14 cellular contexts compared by ENCODE assay signal in the genomic region with DNA sequence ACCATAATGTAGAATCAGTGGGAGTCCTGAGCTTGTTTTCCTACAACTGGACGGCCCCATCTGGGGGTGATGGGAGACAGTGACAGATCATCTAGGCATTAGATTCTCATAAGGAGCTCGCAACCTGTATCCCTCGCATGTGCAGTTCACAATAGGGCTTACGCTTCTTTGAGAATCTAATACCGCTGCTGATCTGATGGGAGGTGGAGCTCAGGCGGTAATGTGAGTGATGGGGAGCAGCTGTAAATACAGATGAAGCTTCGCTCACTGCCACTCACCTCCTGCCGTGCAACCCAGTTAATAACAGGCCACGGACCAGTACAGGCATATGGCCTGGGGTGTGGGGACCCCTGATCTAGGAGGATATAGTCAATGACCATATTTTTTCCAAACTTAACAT. TPM values are rescaled to one million over a fixed set of nuclear protein-coding genes. Genes with fewer than 3 reads are reported as not detected.
A peak's percentile ranks its signal among the peaks of the same experiment; 100 is the strongest.
DNase-seq lines count a peak whose midpoint lies in the region; TF ChIP-seq lines count a peak whose summit lies in the region.
"Had no signal": no experiment of that assay in that cellular context is flagged by ENCODE, and none has a peak within 500 bp of the region (broad histone marks: within the 10 kb centered on the region; RNA-seq: fewer than 3 reads in every experiment).

No MANE protein-coding gene starts in this region.

- H3K9me3 ChIP-seq in HEK293 (ENCODE audit: control insufficient read depth, insufficient read depth, low read depth, low read length) (no peaks in the 10 kb centered on the region), WERI-Rb-1 (ENCODE audit: severe bottlenecking) (no peaks in the 10 kb centered on the region), thyroid gland (no peaks in the 10 kb centered on the region), esophagus muscularis mucosa (no peaks in the 10 kb centered on the region)
- H3K9me3 ChIP-seq: BLaER1 treated with 17β-estradiol and CSF1 and Interleukin-3, amounts not matched to agents 10 nM and 100 nM; HAP-1 had no signal

- POLR2A ChIA-PET in HEK293 (lab: Yijun Ruan, JAX): no interaction called here

- DNase-seq in NCI-H69 (lab: John Stamatoyannopoulos, UW): peak; percentile 63
- DNase-seq in WERI-Rb-1: peak; percentile 70
- DNase-seq in thyroid gland: no peak
- no peak for DNase-seq in esophagus muscularis mucosa (ENCODE audit: extremely low spot score)
- no peak for DNase-seq in amygdala (lab: John Stamatoyannopoulos, UW)
- no peak for DNase-seq in glutamatergic neuron
- DNase-seq: CD8-positive, alpha-beta T cell; DMS79; GDM1; GM23248 had no signal

- CTCF ChIA-PET in HEK293 (lab: Yijun Ruan, JAX): interaction anchor here (0.5 kb wide), 1 partner anchor 22 kb away, joined by 3 read pairs; no protein-coding TSS in a partner anchor

- H3K27me3 ChIP-seq in WERI-Rb-1 (ENCODE audit: insufficient read depth, low read depth, severe bottlenecking) (no peaks in the 10 kb centered on the region), thyroid gland (no peaks in the 10 kb centered on the region), esophagus muscularis mucosa (no peaks in the 10 kb centered on the region)
- H3K27me3 ChIP-seq: BLaER1 treated with 17β-estradiol and CSF1 and Interleukin-3, amounts not matched to agents 10 nM and 100 nM had no signal

- intact Hi-C loops in thyroid gland (cut with DNase I) (no loop called here), esophagus muscularis mucosa (cut with DNase I) (no loop called here)

- H3K4me3 Mint-ChIP-seq in glutamatergic neuron (ENCODE audit: unreplicated experiment): no peak overlapping the region
- H3K4me3 Mint-ChIP-seq: B cell; CD8-positive, alpha-beta T cell had no signal

- no peaks in the 10 kb centered on the region for H3K4me1 ChIP-seq in HEK293 (ENCODE audit: control insufficient read depth, insufficient read depth, low read length)
- peaks cover 0 to 22% of the 10 kb centered on the region in 2 donors for H3K4me1 ChIP-seq in thyroid gland
- no peaks in the 10 kb centered on the region for H3K4me1 ChIP-seq in esophagus muscularis mucosa
- H3K4me1 ChIP-seq: HAP-1 had no signal

- peaks cover 1% of the 10 kb centered on the region for H3K27me3 Mint-ChIP-seq in glutamatergic neuron (ENCODE audit: unreplicated experiment)
- H3K27me3 Mint-ChIP-seq: B cell had no signal

- no peak for TF ChIP-seq CTCF in HEK293 (tag by site-specific recombination; IDR thresholded peaks at IDR 0.05)
- TF ChIP-seq CTCF in WERI-Rb-1 (IDR thresholded peaks at IDR 0.05; ENCODE audit: low read depth, low read length): no peak
- no peak for TF ChIP-seq CTCF in thyroid gland (IDR thresholded peaks at IDR 0.05)
- no peak for TF ChIP-seq CTCF in esophagus muscularis mucosa (IDR thresholded peaks at IDR 0.05)
- TF ChIP-seq CTCF in glutamatergic neuron (IDR thresholded peaks at IDR 0.05; ENCODE audit: partially characterized antibody, unreplicated experiment): no peak

- H3K36me3 ChIP-seq in HEK293 (ENCODE audit: control insufficient read depth in 2 of 2, insufficient read depth in 1 of 2, low read length in 2 of 2) (peaks cover 6 to 50% of the 10 kb centered on the region in 2 experiments), WERI-Rb-1 (peaks cover 7% of the 10 kb centered on the region), thyroid gland (peaks cover 20 to 45% of the 10 kb centered on the region in 2 donors), esophagus muscularis mucosa (peaks cover 32 to 94% (median 78%) of the 10 kb centered on the region in 4 donors)

- no peaks in the 10 kb centered on the region for H3K36me3 Mint-ChIP-seq in glutamatergic neuron (ENCODE audit: unreplicated experiment)

- 94 to 96% methylated on average over 9 of the region's 9 CpGs for WGBS in thyroid gland, 2 donors
- WGBS in esophagus muscularis mucosa: 88% methylated on average over 9 of the region's 9 CpGs

- no peak overlapping the region for H3K27ac Mint-ChIP-seq in glutamatergic neuron (ENCODE audit: unreplicated experiment)
- H3K27ac Mint-ChIP-seq: B cell; CD8-positive, alpha-beta T cell had no signal

- TF ChIP-seq EP300 in esophagus muscularis mucosa (IDR thresholded peaks at IDR 0.05): no peak

- H3K27ac ChIP-seq in HEK293 (ENCODE audit: extremely low read depth, low read depth, low read length) (no peak overlapping the region), WERI-Rb-1 (peak overlapping the region; percentile 72; the same call in 1 of the 2 replicates), thyroid gland (peak overlapping the region in 2 of 3 donors; percentile 26 to 45), esophagus muscularis mucosa (replicated peaks in 1 of 4) (no peak overlapping the region)
- H3K27ac ChIP-seq: BLaER1 treated with 17β-estradiol and CSF1 and Interleukin-3, amounts not matched to agents 10 nM and 100 nM; GM23248 had no signal

- TF ChIP-seq POLR2A in thyroid gland (IDR thresholded peaks at IDR 0.05) (no peak), esophagus muscularis mucosa (IDR thresholded peaks at IDR 0.05; ENCODE audit: low read depth) (no peak)

- peaks cover 3% of the 10 kb centered on the region for H3K4me1 Mint-ChIP-seq in glutamatergic neuron (ENCODE audit: low read depth, unreplicated experiment)

- H3K9me3 Mint-ChIP-seq in glutamatergic neuron (ENCODE audit: unreplicated experiment): no peaks in the 10 kb centered on the region
- H3K9me3 Mint-ChIP-seq: CD8-positive, alpha-beta T cell had no signal

- H3K4me3 ChIP-seq in HEK293 (ENCODE audit: low read depth, low read length) (no peak overlapping the region), WERI-Rb-1 (ENCODE audit: low read depth, low read length) (no peak overlapping the region), thyroid gland (replicated peaks in 1 of 3) (no peak overlapping the region), esophagus muscularis mucosa (no peak overlapping the region)
- H3K4me3 ChIP-seq: BLaER1 treated with 17β-estradiol and CSF1 and Interleukin-3, amounts not matched to agents 10 nM and 100 nM; GM23248; HAP-1 had no signal

TF ChIP-seq in HEK293, 187 proteins besides CTCF, POLR2A, EP300 and RAD21:
- TF ChIP-seq, protein P1, sequence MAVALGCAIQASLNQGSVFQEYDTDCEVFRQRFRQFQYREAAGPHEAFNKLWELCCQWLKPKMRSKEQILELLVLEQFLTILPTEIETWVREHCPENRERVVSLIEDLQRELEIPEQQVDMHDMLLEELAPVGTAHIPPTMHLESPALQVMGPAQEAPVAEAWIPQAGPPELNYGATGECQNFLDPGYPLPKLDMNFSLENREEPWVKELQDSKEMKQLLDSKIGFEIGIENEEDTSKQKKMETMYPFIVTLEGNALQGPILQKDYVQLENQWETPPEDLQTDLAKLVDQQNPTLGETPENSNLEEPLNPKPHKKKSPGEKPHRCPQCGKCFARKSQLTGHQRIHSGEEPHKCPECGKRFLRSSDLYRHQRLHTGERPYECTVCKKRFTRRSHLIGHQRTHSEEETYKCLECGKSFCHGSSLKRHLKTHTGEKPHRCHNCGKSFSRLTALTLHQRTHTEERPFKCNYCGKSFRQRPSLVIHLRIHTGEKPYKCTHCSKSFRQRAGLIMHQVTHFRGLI (tag by site-specific recombination; IDR thresholded peaks at IDR 0.05): no peak
- peak; percentile 65; the same call in 1 of the 2 replicates for TF ChIP-seq ZNF610 (tag by site-specific recombination; IDR thresholded peaks at IDR 0.05; ENCODE audit: borderline replicate concordance)

RNA-seq across cellular contexts. Expression of a gene that starts 38.8 kb away (rescaled TPM):
- 100 to 1,000 TPM in 2 of 4 donors, 10 to 100 TPM in 2; 82.2 to 172 (median 98.0) TPM for total RNA-seq in thyroid gland
- total RNA-seq in esophagus muscularis mucosa: 10 to 100 TPM; 11.1 to 14.7 (median 12.3) TPM
- total RNA-seq in glutamatergic neuron (ENCODE audit: unreplicated experiment): 46.1 TPM

RNA-seq across cellular contexts. Expression of a gene that starts 50.8 kb away (rescaled TPM):
- total RNA-seq in thyroid gland: 10 to 100 TPM; 53.9 to 71.4 (median 64.2) TPM
- 10 to 100 TPM; 27.5 to 54.0 (median 31.2) TPM for total RNA-seq in esophagus muscularis mucosa
- total RNA-seq in glutamatergic neuron (ENCODE audit: unreplicated experiment): 4.3 TPM

Comparison
In these comparisons a context has a peak if more than half of its experiments do, and no peak if none do; other contexts are left out.
1. H3K27ac ChIP-seq: peak in WERI-Rb-1 (single experiment) and thyroid gland (2 of 3); none in HEK293 (single experiment) and esophagus muscularis mucosa (0 of 4).
2. DNase-seq: peak in NCI-H69 (single experiment) and WERI-Rb-1 (single experiment); none in thyroid gland (0 of 2), esophagus muscularis mucosa (single experiment), amygdala (0 of 56) and glutamatergic neuron (single experiment).